Comparison of ENCODE assay signal across 12 cellular contexts in the genomic region with DNA sequence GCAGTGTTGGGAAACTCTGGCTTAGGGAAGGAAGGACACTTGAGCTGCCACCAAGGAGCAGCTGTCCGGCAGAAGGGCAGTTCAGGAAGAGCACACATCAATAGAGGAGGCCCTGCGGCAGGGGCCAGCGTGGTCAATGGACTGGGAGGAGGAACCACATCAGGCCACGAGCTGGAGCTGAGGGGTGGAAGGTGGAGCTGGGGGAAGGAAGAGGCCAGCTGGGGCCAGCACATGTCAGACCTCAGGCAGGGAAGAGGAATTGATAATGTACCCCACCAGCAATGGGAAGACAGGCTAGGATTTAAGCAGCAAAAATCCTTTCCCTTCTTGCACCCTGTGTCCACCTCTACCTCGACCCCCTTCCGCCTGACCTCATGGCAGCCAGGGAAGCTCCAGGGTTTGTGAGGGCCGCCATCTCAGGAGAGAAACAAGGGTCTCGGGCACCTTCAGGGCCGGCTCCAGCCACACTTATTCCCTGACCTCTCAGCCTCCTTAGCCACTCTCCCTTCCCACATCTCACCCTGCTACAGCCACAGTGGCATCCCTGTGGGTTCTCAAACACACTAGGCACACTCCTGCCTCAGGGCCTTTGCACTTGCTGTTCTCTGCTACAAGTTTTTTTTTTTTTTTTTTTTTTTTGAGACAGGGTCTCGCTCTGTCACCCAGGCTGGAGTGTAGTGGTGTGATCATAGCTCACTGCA.
DNase-seq lines count a peak whose midpoint lies in the region; TF ChIP-seq lines count a peak whose summit lies in the region.
"Had no signal": no experiment of that assay in that cellular context is flagged by ENCODE, and none has a peak within 500 bp of the region (broad histone marks: within the 10 kb centered on the region; RNA-seq: fewer than 3 reads in every experiment).

No MANE protein-coding gene starts in this region.

- no peak overlapping the region for H3K4me3 ChIP-seq in SJCRH30

- H3K27me3 Mint-ChIP-seq in glutamatergic neuron (ENCODE audit: unreplicated experiment): peaks cover 14% of the 10 kb centered on the region
- peaks cover 6% of the 10 kb centered on the region for H3K27me3 Mint-ChIP-seq in progenitor cell of endocrine pancreas

- TF ChIP-seq CTCF in glutamatergic neuron (IDR thresholded peaks at IDR 0.05; ENCODE audit: partially characterized antibody, unreplicated experiment): no peak
- TF ChIP-seq CTCF in progenitor cell of endocrine pancreas (IDR thresholded peaks at IDR 0.05; ENCODE audit: unreplicated experiment): no peak

- no peaks in the 10 kb centered on the region for H3K27me3 ChIP-seq in SJCRH30
- H3K27me3 ChIP-seq: stomach had no signal

- H3K4me3 Mint-ChIP-seq in glutamatergic neuron (ENCODE audit: unreplicated experiment): peak overlapping the region; percentile 65
- H3K4me3 Mint-ChIP-seq in progenitor cell of endocrine pancreas (ENCODE audit: low read depth): peak overlapping the region; percentile 75

- H3K4me1 ChIP-seq in SJCRH30: peaks cover 16% of the 10 kb centered on the region; the same call in 1 of the 2 replicates

- H3K9me3 Mint-ChIP-seq in glutamatergic neuron (ENCODE audit: unreplicated experiment): peaks cover 12% of the 10 kb centered on the region
- no peaks in the 10 kb centered on the region for H3K9me3 Mint-ChIP-seq in progenitor cell of endocrine pancreas (ENCODE audit: low read depth)

- H3K36me3 ChIP-seq in SJCRH30: no peaks in the 10 kb centered on the region
- H3K36me3 ChIP-seq: stomach had no signal

- peak; percentile 12 for DNase-seq in SKM-1 treated with dmso at 0.1 percent for 144 hours (lab: John Stamatoyannopoulos, UW; ENCODE audit: unreplicated experiment)
- no peak for DNase-seq in SKM-1 (lab: John Stamatoyannopoulos, UW; ENCODE audit: unreplicated experiment)
- peak; percentile 64 to 75 for DNase-seq in SJCRH30
- DNase-seq in glutamatergic neuron: peak; percentile 65
- DNase-seq in progenitor cell of endocrine pancreas (ENCODE audit: low spot score, unreplicated experiment): no peak
- no peak for DNase-seq in superior temporal gyrus (ENCODE audit: extremely low spot score)
- DNase-seq in DMS53 treated with DMSO at 0.1 percent for 48 hours (lab: John Stamatoyannopoulos, UW; ENCODE audit: unreplicated experiment): no peak
- no peak for DNase-seq in DMS153 treated with DMSO at 0.1 percent for 48 hours (lab: John Stamatoyannopoulos, UW; ENCODE audit: unreplicated experiment)
- DNase-seq: 8988T, HCEC 1CT, NCI-H1417 treated with DMSO at 0.1 percent for 48 hours, stomach had no signal

- no peak overlapping the region for H3K27ac ChIP-seq in SJCRH30

- H3K27ac Mint-ChIP-seq in glutamatergic neuron (ENCODE audit: unreplicated experiment): peak overlapping the region; percentile 85
- H3K27ac Mint-ChIP-seq in progenitor cell of endocrine pancreas: peak overlapping the region; percentile 73

- H3K9me3 ChIP-seq in SJCRH30 (replicated peaks): no peaks in the 10 kb centered on the region
- H3K9me3 ChIP-seq: stomach had no signal

- no peaks in the 10 kb centered on the region for H3K36me3 Mint-ChIP-seq in glutamatergic neuron (ENCODE audit: unreplicated experiment)
- H3K36me3 Mint-ChIP-seq in progenitor cell of endocrine pancreas (ENCODE audit: insufficient read depth): no peaks in the 10 kb centered on the region

- H3K4me1 Mint-ChIP-seq in glutamatergic neuron (ENCODE audit: low read depth, unreplicated experiment) (peaks cover 21% of the 10 kb centered on the region), progenitor cell of endocrine pancreas (ENCODE audit: low read depth) (peaks cover 15% of the 10 kb centered on the region)

Comparison
In these comparisons a context has a peak if more than half of its experiments do, and no peak if none do; other contexts are left out.
1. DNase-seq: peak in SKM-1 treated with dmso at 0.1 percent for 144 hours (single experiment), SJCRH30 (2 of 2) and glutamatergic neuron (single experiment); none in SKM-1 (single experiment), progenitor cell of endocrine pancreas (single experiment), superior temporal gyrus (single experiment), DMS53 treated with DMSO at 0.1 percent for 48 hours (single experiment) and DMS153 treated with DMSO at 0.1 percent for 48 hours (single experiment).